ENCODE assay signal across 9 cellular contexts in genomic region chr10:47383254-47384147, GRCh38. TPM values are rescaled to one million over a fixed set of nuclear protein-coding genes. Genes with fewer than 3 reads are reported as not detected.
DNase-seq lines count a peak whose midpoint lies in the region; ATAC-seq, FAIRE-seq and TF ChIP-seq lines count a peak whose summit lies in the region.
"Had no signal": no experiment of that assay in that cellular context is flagged by ENCODE, and none has a peak within 500 bp of the region (broad histone marks: within the 10 kb centered on the region; RNA-seq: fewer than 3 reads in every experiment).

No MANE protein-coding gene starts in this region.

- peak; percentile 4 for TF ChIP-seq CTCF in epithelial cell of esophagus (IDR thresholded peaks at IDR 0.05; ENCODE audit: insufficient read depth, low read depth, low read length, missing control alignments)
- TF ChIP-seq CTCF in osteoblast (IDR thresholded peaks at IDR 0.05; ENCODE audit: extremely low read depth, low read depth, low read length), result no peak

- DNase-seq in activated T-cell treated with anti-CD3 and anti-CD28 coated beads, Interleukin-2, amount 50 U/mL, for 4 hours, result no peak
- no peak for DNase-seq in activated T-cell treated with anti-CD3 and anti-CD28 coated beads for 4 hours
- DNase-seq in NT2/D1 (ENCODE audit: low read depth, low spot score), result no peak
- peak; percentile 18 for DNase-seq in epithelial cell of esophagus (ENCODE audit: low read depth)
- no peak for DNase-seq in osteoblast (ENCODE audit: insufficient read length, low spot score, missing footprints)
- no peak for DNase-seq in H54 (ENCODE audit: insufficient read length, low spot score)
- no peak for DNase-seq in GM12892 (ENCODE audit: insufficient read length)
- DNase-seq in amygdala (lab: John Stamatoyannopoulos, UW), result no peak

- no peak for TF ChIP-seq POLR2A in H54 (IDR thresholded peaks at IDR 0.05; ENCODE audit: low read depth, low read length)
- no peak for TF ChIP-seq POLR2A in GM12892 (IDR thresholded peaks at IDR 0.05; ENCODE audit: low read depth, low read length)

- H3K4me2 ChIP-seq in osteoblast (ENCODE audit: insufficient read depth, low read length), result peak overlapping the region; percentile 84

- H3K9ac ChIP-seq in NT2/D1 (ENCODE audit: insufficient read length, low read depth), result peak overlapping the region; percentile 70

- H3K79me2 ChIP-seq in osteoblast (ENCODE audit: insufficient read depth, low read length), result no peaks in the 10 kb centered on the region

- peak overlapping the region; percentile 88 for H3K4me3 Mint-ChIP-seq in activated T-cell treated with anti-CD3 and anti-CD28 coated beads, Interleukin-2, amount 50 U/mL, for 4 hours

- peaks cover 18% of the 10 kb centered on the region for H3K36me3 ChIP-seq in NT2/D1 (ENCODE audit: insufficient read depth, insufficient read length, low read length)
- H3K36me3 ChIP-seq in osteoblast (ENCODE audit: insufficient read depth, low read length), result no peaks in the 10 kb centered on the region

- H3K36me3 Mint-ChIP-seq in activated T-cell treated with anti-CD3 and anti-CD28 coated beads, Interleukin-2, amount 50 U/mL, for 4 hours (ENCODE audit: insufficient read depth), result no peaks in the 10 kb centered on the region

- no peaks in the 10 kb centered on the region for H4K20me1 ChIP-seq in osteoblast (ENCODE audit: insufficient read depth, low read length)

- H2AFZ ChIP-seq in osteoblast (ENCODE audit: low read length), result peak overlapping the region; percentile 78

- no peak overlapping the region for H3K27ac ChIP-seq in osteoblast (ENCODE audit: low read depth, low read length)

- H3K27me3 Mint-ChIP-seq in activated T-cell treated with anti-CD3 and anti-CD28 coated beads, Interleukin-2, amount 50 U/mL, for 4 hours (ENCODE audit: low read depth), result peaks cover 50% of the 10 kb centered on the region

- peaks cover 9% of the 10 kb centered on the region for H3K4me1 Mint-ChIP-seq in activated T-cell treated with anti-CD3 and anti-CD28 coated beads, Interleukin-2, amount 50 U/mL, for 4 hours (ENCODE audit: low read depth)

- FAIRE-seq in H54 (lab: Jason Lieb, UNC) (no peak), GM12892 (lab: Jason Lieb, UNC) (no peak)
- FAIRE-seq: colon had no signal

- H3K9me3 ChIP-seq in NT2/D1 (ENCODE audit: insufficient read depth, low read length) (peaks cover 14% of the 10 kb centered on the region; the same call in 1 of the 2 replicates), osteoblast (ENCODE audit: low read depth, low read length) (no peaks in the 10 kb centered on the region)

- ATAC-seq in activated T-cell treated with anti-CD3 and anti-CD28 coated beads, Interleukin-2, amount 50 U/mL, for 4 hours, result no peak

- peak overlapping the region; percentile 55 for H3K4me3 ChIP-seq in NT2/D1 (ENCODE audit: insufficient read length, low read depth)
- H3K4me3 ChIP-seq in epithelial cell of esophagus (ENCODE audit: low read length), result peak overlapping the region; percentile 65
- peak overlapping the region; percentile 81 for H3K4me3 ChIP-seq in osteoblast (ENCODE audit: insufficient read depth, low read length)

- H3K27me3 ChIP-seq in NT2/D1 (ENCODE audit: insufficient read depth, insufficient read length), result peaks cover 13% of the 10 kb centered on the region
- H3K27me3 ChIP-seq in osteoblast (ENCODE audit: insufficient read depth, low read length), result peaks cover 48% of the 10 kb centered on the region

- H3K4me1 ChIP-seq in NT2/D1 (ENCODE audit: insufficient read depth, insufficient read length) (no peaks in the 10 kb centered on the region), osteoblast (ENCODE audit: insufficient read depth, low read length) (peaks cover 11% of the 10 kb centered on the region)

- H3K9me3 Mint-ChIP-seq in activated T-cell treated with anti-CD3 and anti-CD28 coated beads, Interleukin-2, amount 50 U/mL, for 4 hours, result peaks cover 5% of the 10 kb centered on the region

RNA-seq across cellular contexts. Expression of gene ZNF488, which starts 0.6 kb away (rescaled TPM):
- under 1 TPM in 1 of 3 donors, not detected in 2; 0.10 TPM for total RNA-seq in activated T-cell treated with anti-CD3 and anti-CD28 coated beads, Interleukin-2, amount 50 U/mL, for 4 hours
- under 0.01 and 0.29 TPM in 2 replicates for total RNA-seq in osteoblast
- not detected for polyA plus RNA-seq in GM12892 (2012; ENCODE audit: missing spikeins)

RNA-seq across cellular contexts. Expression of gene RBP3, which starts 35.3 kb away (rescaled TPM):
- total RNA-seq in activated T-cell treated with anti-CD3 and anti-CD28 coated beads, Interleukin-2, amount 50 U/mL, for 4 hours, result not detected
- total RNA-seq in osteoblast, result not detected in 2 replicates
- polyA plus RNA-seq in GM12892 (2012; ENCODE audit: missing spikeins), result not detected
